27 cellular contexts compared by ENCODE assay signal in genomic region chr9:116059466-116059865, GRCh38.
A peak's percentile ranks its signal among the peaks of the same experiment; 100 is the strongest.
DNase-seq lines count a peak whose midpoint lies in the region; ATAC-seq lines count a peak whose summit lies in the region.
"Had no signal": no experiment of that assay in that cellular context is flagged by ENCODE, and none has a peak within 500 bp of the region (broad histone marks: within the 10 kb centered on the region; RNA-seq: fewer than 3 reads in every experiment).

No MANE protein-coding gene starts in this region.

- H3K27me3 Mint-ChIP-seq in activated CD8-positive, alpha-beta T cell treated with anti-CD3 and anti-CD28 coated beads, Interleukin-2, amount 10 ng/mL, durations not matched to agents 7 days and 5 days (ENCODE audit: low read depth) = no peaks in the 10 kb centered on the region
- H3K27me3 Mint-ChIP-seq: CD4-positive, alpha-beta T cell had no signal

- no CpG with 5 or more reads among the region's 2 CpGs for WGBS in trophoblast cell (ENCODE audit: extremely low coverage, insufficient coverage, insufficient read length)

- no peak for ATAC-seq in GM18502 (IDR thresholded peaks at IDR 0.05; ENCODE audit: poor library complexity, unreplicated experiment)
- no peak for ATAC-seq in activated CD8-positive, alpha-beta T cell treated with anti-CD3 and anti-CD28 coated beads, Interleukin-2, amount 10 ng/mL, durations not matched to agents 7 days and 5 days
- ATAC-seq: GM12878, Right ventricle myocardium inferior, SK-N-SH treated with all-trans-retinoic acid at 6 μM for 48 hours had no signal

- H3K36me3 Mint-ChIP-seq in activated CD8-positive, alpha-beta T cell treated with anti-CD3 and anti-CD28 coated beads, Interleukin-2, amount 10 ng/mL, durations not matched to agents 7 days and 5 days (ENCODE audit: low read depth) = no peaks in the 10 kb centered on the region

- no peak overlapping the region for H2BK5ac ChIP-seq in trophoblast cell (ENCODE audit: low read depth, low read length, poor library complexity)

- H2AFZ ChIP-seq in ACC112 (ENCODE audit: low read length, unreplicated experiment) (no peak overlapping the region), trophoblast cell (ENCODE audit: insufficient read depth, low read length, poor library complexity) (no peak overlapping the region)
- H2AFZ ChIP-seq: PC-9 had no signal

- H3K4me3 Mint-ChIP-seq in activated CD8-positive, alpha-beta T cell treated with anti-CD3 and anti-CD28 coated beads, Interleukin-2, amount 10 ng/mL, durations not matched to agents 7 days and 5 days = no peak overlapping the region
- H3K4me3 Mint-ChIP-seq: CD4-positive, alpha-beta T cell; H9 had no signal

- H3K27ac ChIP-seq in ACC112 (ENCODE audit: low read depth, low read length) (peak overlapping the region; percentile 12; the same call in 1 of the 2 replicates), trophoblast cell (ENCODE audit: low read depth, low read length) (no peak overlapping the region)
- H3K27ac ChIP-seq: BLaER1 treated with 17β-estradiol and CSF1 and Interleukin-3, amounts not matched to agents 10 nM and 100 nM; PC-9; SJCRH30 had no signal

- no peaks in the 10 kb centered on the region for H3K79me1 ChIP-seq in trophoblast cell (ENCODE audit: low read length)

- H3K27ac Mint-ChIP-seq in activated CD8-positive, alpha-beta T cell treated with anti-CD3 and anti-CD28 coated beads, Interleukin-2, amount 10 ng/mL, durations not matched to agents 7 days and 5 days = no peak overlapping the region
- H3K27ac Mint-ChIP-seq: CD4-positive, alpha-beta T cell; H9 had no signal

- no peak overlapping the region for H4K91ac ChIP-seq in trophoblast cell (ENCODE audit: low read depth, low read length)

- H3K4me3 ChIP-seq in ACC112 (ENCODE audit: low read depth, low read length) = no peak overlapping the region
- no peak overlapping the region for H3K4me3 ChIP-seq in adipocyte (ENCODE audit: low read length)
- no peak overlapping the region for H3K4me3 ChIP-seq in trophoblast cell (ENCODE audit: low read depth, low read length)
- H3K4me3 ChIP-seq: BLaER1 treated with 17β-estradiol and CSF1 and Interleukin-3, amounts not matched to agents 10 nM and 100 nM; GM12878; MG63; PC-9; SJCRH30 had no signal

- H4K8ac ChIP-seq in trophoblast cell (ENCODE audit: low read depth, low read length) = no peak overlapping the region

- H2AK5ac ChIP-seq in trophoblast cell (ENCODE audit: low read length) = no peak overlapping the region

- no peak overlapping the region for H3K4ac ChIP-seq in trophoblast cell (ENCODE audit: low read depth, low read length)

- no peak overlapping the region for H2BK120ac ChIP-seq in trophoblast cell (ENCODE audit: insufficient read depth, low read length, poor library complexity)

- H3K23ac ChIP-seq in trophoblast cell (ENCODE audit: low read length) = no peak overlapping the region

- H4K12ac ChIP-seq in trophoblast cell (ENCODE audit: low read depth, low read length) = no peak overlapping the region

- no peaks in the 10 kb centered on the region for H3K27me3 ChIP-seq in ACC112 (ENCODE audit: insufficient read depth, low read length)
- H3K27me3 ChIP-seq in adipocyte (replicated peaks; ENCODE audit: control insufficient read depth, insufficient read depth, low read length) = no peaks in the 10 kb centered on the region
- no peaks in the 10 kb centered on the region for H3K27me3 ChIP-seq in trophoblast cell (ENCODE audit: insufficient read depth, low read length)
- H3K27me3 ChIP-seq: BLaER1 treated with 17β-estradiol and CSF1 and Interleukin-3, amounts not matched to agents 10 nM and 100 nM; MG63; SJCRH30 had no signal

- no peak overlapping the region for H3K14ac ChIP-seq in trophoblast cell (ENCODE audit: low read length)

- no peak overlapping the region for H2BK12ac ChIP-seq in trophoblast cell (ENCODE audit: low read length)

- DNase-seq in adipocyte (ENCODE audit: low read depth) = peak; percentile 75
- peak; percentile 71 for DNase-seq in fibroblast of peridontal ligament (ENCODE audit: extremely low read depth)
- peak; percentile 77 to 94 for DNase-seq in trophoblast cell
- no peak for DNase-seq in GOT3 (lab: John Stamatoyannopoulos, UW)
- no peak for DNase-seq in activated CD8-positive, alpha-beta T cell treated with anti-CD3 and anti-CD28 coated beads, Interleukin-2, amount 10 ng/mL, durations not matched to agents 7 days and 5 days
- DNase-seq in GM03348 (ENCODE audit: low spot score) = no peak
- DNase-seq: 8988T; AML-193; CD4-positive, alpha-beta T cell; COR-L47; DMS53; H9; KBM-7; MG63; NCI-H1105 treated with DMSO at 0.1 percent for 48 hours; NCI-H146; NCI-H1930; NCI-H446 treated with DMSO at 0.1 percent for 48 hours; NCI-H526; PC-9; SJCRH30 had no signal

- H3K9ac ChIP-seq in adipocyte (ENCODE audit: low read length) (peak overlapping the region; percentile 9), trophoblast cell (ENCODE audit: low read length) (no peak overlapping the region)
- H3K9ac ChIP-seq: BLaER1 treated with 17β-estradiol and CSF1 and Interleukin-3, amounts not matched to agents 10 nM and 100 nM had no signal

- no peak overlapping the region for H3K18ac ChIP-seq in trophoblast cell (ENCODE audit: low read length)

- no peaks in the 10 kb centered on the region for H3K9me3 Mint-ChIP-seq in activated CD8-positive, alpha-beta T cell treated with anti-CD3 and anti-CD28 coated beads, Interleukin-2, amount 10 ng/mL, durations not matched to agents 7 days and 5 days (ENCODE audit: insufficient read depth)
- H3K9me3 Mint-ChIP-seq: H9 had no signal

- H3K9me3 ChIP-seq in adipocyte (ENCODE audit: control insufficient read depth, low read length) (no peaks in the 10 kb centered on the region), trophoblast cell (ENCODE audit: insufficient read depth, low read depth, low read length) (no peaks in the 10 kb centered on the region)
- H3K9me3 ChIP-seq: BLaER1 treated with 17β-estradiol and CSF1 and Interleukin-3, amounts not matched to agents 10 nM and 100 nM; MG63; SJCRH30 had no signal

- peaks cover 7% of the 10 kb centered on the region for H3K4me1 ChIP-seq in ACC112 (ENCODE audit: control insufficient read depth, insufficient read depth, low read length, unreplicated experiment)
- peaks cover 20% of the 10 kb centered on the region for H3K4me1 ChIP-seq in adipocyte (ENCODE audit: control insufficient read depth, insufficient read depth, low read length)
- H3K4me1 ChIP-seq in trophoblast cell (ENCODE audit: control insufficient read depth in 1 of 2, insufficient read depth in 2 of 2, low read length in 2 of 2) = no peaks in the 10 kb centered on the region
- H3K4me1 ChIP-seq: BLaER1 treated with 17β-estradiol and CSF1 and Interleukin-3, amounts not matched to agents 10 nM and 100 nM; SJCRH30 had no signal

- H3K36me3 ChIP-seq in ACC112 (ENCODE audit: insufficient read depth, low read length) (no peaks in the 10 kb centered on the region), adipocyte (ENCODE audit: control insufficient read depth, insufficient read depth, low read length, severe bottlenecking) (no peaks in the 10 kb centered on the region), trophoblast cell (ENCODE audit: control insufficient read depth in 1 of 2, insufficient read depth in 2 of 2, low read length in 2 of 2) (no peaks in the 10 kb centered on the region)
- H3K36me3 ChIP-seq: BLaER1 treated with 17β-estradiol and CSF1 and Interleukin-3, amounts not matched to agents 10 nM and 100 nM; MG63; SJCRH30 had no signal

- POLR2A ChIA-PET in activated CD8-positive, alpha-beta T cell treated with anti-CD3 and anti-CD28 coated beads, Interleukin-2, amount 10 ng/mL, durations not matched to agents 7 days and 5 days (lab: Charles Lee) = no interaction called here

- no peak overlapping the region for H3K4me2 ChIP-seq in trophoblast cell (ENCODE audit: low read length)
- H3K4me2 ChIP-seq: BLaER1 treated with 17β-estradiol and CSF1 and Interleukin-3, amounts not matched to agents 10 nM and 100 nM; PC-9 had no signal

- CTCF ChIA-PET in activated CD8-positive, alpha-beta T cell treated with anti-CD3 and anti-CD28 coated beads, Interleukin-2, amount 10 ng/mL, durations not matched to agents 7 days and 5 days (lab: Charles Lee) = no interaction called here

- H3K79me2 ChIP-seq in ACC112 (ENCODE audit: control insufficient read depth, insufficient read depth, low read length, unreplicated experiment) = no peaks in the 10 kb centered on the region
- no peaks in the 10 kb centered on the region for H3K79me2 ChIP-seq in trophoblast cell (ENCODE audit: control insufficient read depth, insufficient read depth, low read length, poor library complexity)

- H3K4me1 Mint-ChIP-seq in activated CD8-positive, alpha-beta T cell treated with anti-CD3 and anti-CD28 coated beads, Interleukin-2, amount 10 ng/mL, durations not matched to agents 7 days and 5 days (ENCODE audit: low read depth) = no peaks in the 10 kb centered on the region

Comparison
In these comparisons a context has a peak if more than half of its experiments do, and no peak if none do; other contexts are left out.
1. DNase-seq: peak in adipocyte (single experiment), fibroblast of peridontal ligament (single experiment) and trophoblast cell (2 of 2); none in GOT3 (single experiment), activated CD8-positive, alpha-beta T cell treated with anti-CD3 and anti-CD28 coated beads, Interleukin-2, amount 10 ng/mL, durations not matched to agents 7 days and 5 days (single experiment) and GM03348 (single experiment).